ENCODE assay signal across 8 cellular contexts in the genomic region with DNA sequence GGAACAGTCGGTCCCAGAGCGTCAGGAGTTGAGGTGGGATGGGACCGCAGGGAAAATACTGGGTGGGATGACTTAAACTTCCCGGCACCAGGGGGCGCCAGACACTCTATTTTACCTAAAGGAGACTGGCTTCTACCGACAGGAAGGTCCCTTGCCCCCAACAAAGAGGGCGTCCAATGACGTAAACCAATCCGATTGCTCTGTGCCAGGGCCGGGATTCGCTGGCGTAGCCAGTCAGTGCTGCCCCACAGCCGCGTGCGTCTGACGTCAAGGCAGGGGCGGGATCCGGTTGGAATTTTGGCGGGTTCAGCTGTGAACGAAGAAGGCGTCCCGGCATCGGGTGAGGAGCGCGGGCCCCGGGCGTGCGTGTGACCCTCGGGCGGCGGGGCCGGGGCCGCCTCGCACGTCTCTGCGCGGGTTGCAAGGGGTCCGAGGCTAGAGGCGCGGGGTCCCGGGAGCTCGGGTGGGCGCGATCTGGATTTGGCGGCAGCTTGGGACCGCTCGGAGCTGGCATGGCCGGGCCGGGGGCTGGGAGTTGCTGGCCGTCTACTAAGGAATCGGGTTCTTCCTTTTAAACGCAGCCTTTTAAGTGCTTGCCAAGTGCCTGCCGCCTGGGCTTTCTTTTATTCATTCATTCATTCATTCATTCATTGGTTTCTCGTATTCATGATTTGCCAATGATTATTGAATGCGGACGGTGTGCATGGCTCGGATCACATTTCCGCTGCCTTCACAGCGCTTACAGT. TPM values are rescaled to one million over a fixed set of nuclear protein-coding genes. Genes with fewer than 3 reads are reported as not detected.
DNase-seq lines count a peak whose midpoint lies in the region; ATAC-seq and TF ChIP-seq lines count a peak whose summit lies in the region.

A gene (plus strand): TSS at position 292 of the 746 bp plus-strand sequence. CDS start 2,645 bp downstream, outside the sequence.

- no peaks in the 10 kb centered on the region for H3K9me3 ChIP-seq in colonic mucosa

- no peak within 1 kb of the TSS for H3K27ac ChIP-seq in colonic mucosa

- H3K4me3 ChIP-seq in BJ (ENCODE audit: low read depth, low read length) (peak within 1 kb of the TSS; percentile 69), colonic mucosa (peak within 1 kb of the TSS; percentile 59)

- TF ChIP-seq CTCF in BJ (IDR thresholded peaks at IDR 0.05; ENCODE audit: insufficient read depth, low read depth, low read length) (peak; percentile 81), colonic mucosa (IDR thresholded peaks at IDR 0.05) (peak; percentile 83)

- ATAC-seq in HG03442 (IDR thresholded peaks at IDR 0.05; ENCODE audit: unreplicated experiment): peak; percentile 98

- CTCF ChIA-PET in BJ (lab: Yijun Ruan, JAX): interaction anchor here (0.6 to 3.8 kb wide), 22 partner anchors 9 to 189 kb away, joined by 3 to 29 read pairs (median 4); no protein-coding TSS in a partner anchor

- H3K36me3 ChIP-seq in BJ (ENCODE audit: control insufficient read depth, insufficient read depth, low read length) (no peaks in the 10 kb centered on the region), colonic mucosa (no peaks in the 10 kb centered on the region)

- peaks cover 6% of the 10 kb centered on the region for H3K4me1 ChIP-seq in colonic mucosa

- DNase-seq in BJ (ENCODE audit: low read depth): peak; percentile 96
- peak; percentile 96 for DNase-seq in GM19238 (ENCODE audit: insufficient read length, low spot score)
- DNase-seq in NCI-H510A treated with DMSO at 0.1 percent for 48 hours (lab: John Stamatoyannopoulos, UW): peak; percentile 98
- peak; percentile 94 to 96 for DNase-seq in activated CD4-positive, alpha-beta T cell treated with anti-CD3 and anti-CD28 coated beads for 24 hours (ENCODE audit: low read depth in 2 of 2)
- DNase-seq in colonic mucosa: peak; percentile 99
- peak; percentile 99 for DNase-seq in kidney tubule cell (ENCODE audit: low spot score)
- peak; percentile 92 to 93 for DNase-seq in stimulated activated CD4-positive, alpha-beta T cell treated with anti-CD3 and anti-CD28 coated beads, Interleukin-1b, Interleukin-23, amount 100 ng/mL, for 4 hours (ENCODE audit: low read depth in 2 of 2)

- H3K9ac ChIP-seq in colonic mucosa (ENCODE audit: low read depth in 2 of 2, low read length in 2 of 2): peak within 1 kb of the TSS; percentile 35 to 50

- POLR2A ChIA-PET in BJ (lab: Charles Lee): no interaction called here

- intact Hi-C loops in colonic mucosa (cut with DNase I): loop anchor here (10.0 kb wide), 1 partner anchor 273 kb away; no protein-coding TSS in a partner anchor

- H3K27me3 ChIP-seq in BJ (ENCODE audit: control insufficient read depth, insufficient read depth, low read length): no peaks in the 10 kb centered on the region
- H3K27me3 ChIP-seq in colonic mucosa: no peaks in the 10 kb centered on the region

RNA-seq across cellular contexts. Expression of the gene that starts here (rescaled TPM):
- polyA plus RNA-seq in BJ (2011; rRNA removed): 2.3 and 3.3 TPM in 2 replicates
- 1.5 and 2.0 TPM in 2 replicates for polyA minus RNA-seq in BJ (2011; rRNA and poly(A)+ RNA removed)
- total RNA-seq in colonic mucosa: 10 to 100 TPM in 1 of 2 donors, 1 to 10 TPM in 1; 2.4 to 21.0 TPM
